ENCODE assay signal across 8 cellular contexts in genomic region chr3:187368251-187368733, GRCh38. TPM values are rescaled to one million over a fixed set of nuclear protein-coding genes. Genes with fewer than 3 reads are reported as not detected.
DNase-seq lines count a peak whose midpoint lies in the region; ATAC-seq and TF ChIP-seq lines count a peak whose summit lies in the region.

Gene RTP4 (plus strand): TSS chr3:187368385. CDS start chr3:187368442, 57 bp downstream.

- TF ChIP-seq CTCF in lung (IDR thresholded peaks at IDR 0.05; ENCODE audit: control extremely low read depth, extremely low read depth): no peak

- H3K9me3 Mint-ChIP-seq in T-helper 2 cell treated with Interferon-gamma antibody and Interleukin-4, amounts not matched to agents 5 μg/mL and 100 μg/mL, for 36 hours: no peaks in the 10 kb centered on the region

- peaks cover 23% of the 10 kb centered on the region for H3K4me1 Mint-ChIP-seq in T-helper 2 cell treated with Interferon-gamma antibody and Interleukin-4, amounts not matched to agents 5 μg/mL and 100 μg/mL, for 36 hours (ENCODE audit: low read depth)

- H3K27me3 Mint-ChIP-seq in T-helper 2 cell treated with Interferon-gamma antibody and Interleukin-4, amounts not matched to agents 5 μg/mL and 100 μg/mL, for 36 hours (ENCODE audit: low read depth): no peaks in the 10 kb centered on the region

- peak within 1 kb of the TSS; percentile 97 for H3K4me3 Mint-ChIP-seq in T-helper 2 cell treated with Interferon-gamma antibody and Interleukin-4, amounts not matched to agents 5 μg/mL and 100 μg/mL, for 36 hours

- DNase-seq in C1 segment of cervical spinal cord (lab: John Stamatoyannopoulos, UW) (peak in 11 of 14 donors; percentile 7 to 68 (median 53)), GM19238 (ENCODE audit: insufficient read length, low spot score) (peak; percentile 16), lung (ENCODE audit: low spot score) (no peak), D341Med (ENCODE audit: low spot score) (no peak)
- DNase-seq in T-helper 2 cell treated with Interferon-gamma antibody and Interleukin-4, amounts not matched to agents 5 μg/mL and 100 μg/mL, for 36 hours (ENCODE audit: low spot score): peak; percentile 60
- DNase-seq in central memory CD4-positive, alpha-beta T cell: peak; percentile 58
- peak in 4 of 6 experiments; percentile 7 to 66 (median 44) for DNase-seq in stimulated activated naive CD4-positive, alpha-beta T cell (lab: John Stamatoyannopoulos, UW)

- WGBS in lung, 2 donors: 4% methylated on average over 5 of the region's 5 CpGs

- H3K4me1 ChIP-seq in lung (ENCODE audit: control insufficient read depth in 2 of 2, insufficient read depth in 2 of 2, low read length in 2 of 2): peaks cover 0 to 6% of the 10 kb centered on the region in 2 donors

- H3K27ac ChIP-seq in lung (ENCODE audit: low read depth in 1 of 2, low read length in 1 of 2): peak within 1 kb of the TSS; percentile 84 to 97

- peak within 1 kb of the TSS; percentile 39 for H3K4me3 ChIP-seq in lung

- H3K36me3 Mint-ChIP-seq in T-helper 2 cell treated with Interferon-gamma antibody and Interleukin-4, amounts not matched to agents 5 μg/mL and 100 μg/mL, for 36 hours (ENCODE audit: low read depth): peaks cover 44% of the 10 kb centered on the region

- ATAC-seq in HG03342 (IDR thresholded peaks at IDR 0.05; ENCODE audit: unreplicated experiment): peak; percentile 95
- peak; percentile 67 for ATAC-seq in lung (ENCODE audit: insufficient read depth, low FRiP score)

- no peaks in the 10 kb centered on the region for H3K27me3 ChIP-seq in lung (ENCODE audit: control insufficient read depth, insufficient read depth)

- H3K36me3 ChIP-seq in lung (ENCODE audit: control insufficient read depth in 2 of 2, insufficient read depth in 2 of 2, low read length in 2 of 2): peaks cover 2% of the 10 kb centered on the region in 2 donors

- no peaks in the 10 kb centered on the region for H3K9me3 ChIP-seq in lung (ENCODE audit: control insufficient read depth in 2 of 2, insufficient read depth in 1 of 2, low read length in 1 of 2)

- H3K27ac Mint-ChIP-seq in T-helper 2 cell treated with Interferon-gamma antibody and Interleukin-4, amounts not matched to agents 5 μg/mL and 100 μg/mL, for 36 hours: peak within 1 kb of the TSS; percentile 93

RNA-seq across cellular contexts. Expression of gene RTP4, which starts in this region (rescaled TPM):
- 1 to 10 TPM; 2.4 to 3.9 TPM for total RNA-seq in lung
- 1 to 10 TPM; 4.8 to 6.4 TPM for polyA plus RNA-seq in lung

Comparison
In these comparisons a context has a peak if more than half of its experiments do, and no peak if none do; other contexts are left out.
1. DNase-seq: peak in C1 segment of cervical spinal cord (11 of 14), GM19238 (single experiment), T-helper 2 cell treated with Interferon-gamma antibody and Interleukin-4, amounts not matched to agents 5 μg/mL and 100 μg/mL, for 36 hours (single experiment), central memory CD4-positive, alpha-beta T cell (single experiment) and stimulated activated naive CD4-positive, alpha-beta T cell (4 of 6); none in lung (single experiment) and D341Med (single experiment).